Comparison of ENCODE assay signal across 19 cellular contexts in genomic region chr14:74929242-74929641, GRCh38. TPM values are rescaled to one million over a fixed set of nuclear protein-coding genes. Genes with fewer than 3 reads are reported as not detected.
A peak's percentile ranks its signal among the peaks of the same experiment; 100 is the strongest.
DNase-seq lines count a peak whose midpoint lies in the region; ATAC-seq, FAIRE-seq and TF ChIP-seq lines count a peak whose summit lies in the region.
"Had no signal": no experiment of that assay in that cellular context is flagged by ENCODE, and none has a peak within 500 bp of the region (broad histone marks: within the 10 kb centered on the region; RNA-seq: fewer than 3 reads in every experiment).

No MANE protein-coding gene starts in this region.

- 0 out of 2 replicates have a peak, but pooled peaks cover 5% of the 10 kb centered on the region for H3K9me1 ChIP-seq in IMR-90 (ENCODE audit: insufficient read depth, low read length)
- H3K9me1 ChIP-seq in K562 (ENCODE audit: control insufficient read depth, insufficient read depth, low read length), result no peaks in the 10 kb centered on the region

- H2BK5ac ChIP-seq in IMR-90 (ENCODE audit: low read depth, low read length, poor library complexity, severe bottlenecking) (no peak overlapping the region), neuronal stem cell (ENCODE audit: low read length) (no peak overlapping the region), H9 (ENCODE audit: insufficient read length, low read length) (no peak overlapping the region)

- H4K91ac ChIP-seq in IMR-90 (ENCODE audit: insufficient read depth, low read depth, low read length), result no peak overlapping the region
- H4K91ac ChIP-seq in neuronal stem cell (ENCODE audit: low read depth, low read length, poor library complexity), result no peak overlapping the region
- H4K91ac ChIP-seq in H9 (ENCODE audit: insufficient read length, low read depth, low read length), result no peak overlapping the region

- H3K4me3 ChIP-seq in IMR-90 (ENCODE audit: insufficient read depth, low read depth, low read length) (no peak overlapping the region), K562 (no peak overlapping the region), neuronal stem cell (ENCODE audit: low read length in 2 of 2) (no peak overlapping the region)

- H2BK20ac ChIP-seq in IMR-90 (ENCODE audit: low read depth, low read length) (no peak overlapping the region), H9 (ENCODE audit: low read depth, low read length, poor library complexity, severe bottlenecking) (no peak overlapping the region)

- H4K5ac ChIP-seq in IMR-90 (ENCODE audit: low read depth, low read length) (no peak overlapping the region), H9 (ENCODE audit: insufficient read length, low read depth, low read length) (no peak overlapping the region)

- H3K36me3 Mint-ChIP-seq in activated CD8-positive, alpha-beta T cell treated with anti-CD3 and anti-CD28 coated beads for 36 hours (ENCODE audit: low read depth), result no peaks in the 10 kb centered on the region
- no peaks in the 10 kb centered on the region for H3K36me3 Mint-ChIP-seq in H9 (ENCODE audit: insufficient read depth in 1 of 3, low read depth in 3 of 3)
- H3K36me3 Mint-ChIP-seq: CD14-positive monocyte had no signal

- peaks cover 7% of the 10 kb centered on the region for H3K4me1 Mint-ChIP-seq in activated CD8-positive, alpha-beta T cell treated with anti-CD3 and anti-CD28 coated beads for 36 hours (ENCODE audit: low read depth)
- no peaks in the 10 kb centered on the region for H3K4me1 Mint-ChIP-seq in H9

- H2BK15ac ChIP-seq in IMR-90 (ENCODE audit: low read depth, low read length) (no peak overlapping the region), neuronal stem cell (ENCODE audit: low read length) (no peak overlapping the region), H9 (ENCODE audit: low read depth, low read length) (no peak overlapping the region)

- no peak overlapping the region for H3K9ac ChIP-seq in IMR-90 (ENCODE audit: low read depth, low read length)
- H3K9ac ChIP-seq in K562 (ENCODE audit: insufficient read depth in 1 of 2, low read depth in 2 of 2, low read length in 2 of 2), result no peak overlapping the region
- H3K9ac ChIP-seq in neuronal stem cell (ENCODE audit: low read depth, low read length, poor library complexity), result no peak overlapping the region
- H3K9ac ChIP-seq in H9 (ENCODE audit: extremely low read depth, insufficient read length, low read length), result no peak overlapping the region

- no peak overlapping the region for H2AK9ac ChIP-seq in IMR-90 (replicated peaks; ENCODE audit: low read depth, low read length, poor library complexity)

- H2BK120ac ChIP-seq in IMR-90 (ENCODE audit: low read depth, low read length), result no peak overlapping the region
- H2BK120ac ChIP-seq in neuronal stem cell (ENCODE audit: low read depth, low read length), result no peak overlapping the region
- H2BK120ac ChIP-seq in H9 (ENCODE audit: low read depth, low read length, poor library complexity, severe bottlenecking), result no peak overlapping the region

- no peak for FAIRE-seq in K562 (lab: Jason Lieb, UNC)
- FAIRE-seq: A204.1, GM12892, GM19239, H54 had no signal

- 78% methylated on average over 2 of the region's 6 CpGs; no CpG with 5 or more reads in 1 of the 2 experiments for WGBS in IMR-90 (ENCODE audit: extremely low coverage in 2 of 2, insufficient read length in 1 of 2), 2 experiments
- 47% methylated on average over 6 of the region's 6 CpGs for WGBS in K562 (ENCODE audit: insufficient coverage, low coverage, missing lambda C conversion rate)
- WGBS in neuronal stem cell (ENCODE audit: extremely low coverage in 2 of 2, insufficient read length in 2 of 2, insufficient replicate concordance in 1 of 2), 2 donors, result no CpG with 5 or more reads among the region's 6 CpGs
- no CpG with 5 or more reads among the region's 6 CpGs for whole genome bisulfite sequencing in H9 (ENCODE audit: extremely low coverage, insufficient read length, low lambda C conversion rate)

- no peak overlapping the region for H3K27ac Mint-ChIP-seq in activated CD8-positive, alpha-beta T cell treated with anti-CD3 and anti-CD28 coated beads for 36 hours
- H3K27ac Mint-ChIP-seq in H9, result no peak overlapping the region
- H3K27ac Mint-ChIP-seq: B cell; CD14-positive monocyte; CD8-positive, alpha-beta memory T cell had no signal

- POLR2A ChIA-PET in IMR-90 (lab: Charles Lee; ENCODE audit: unreplicated experiment), result no interaction called here
- POLR2A ChIA-PET in K562 (lab: Yijun Ruan, JAX), result interaction anchor here (0.5 to 1.0 kb wide), 2 partner anchors 35 to 154 kb away, joined by 3 read pairs; no protein-coding TSS in a partner anchor
- POLR2A ChIA-PET in activated CD8-positive, alpha-beta T cell treated with anti-CD3 and anti-CD28 coated beads for 36 hours (lab: Charles Lee), result interaction anchor here (0.7 kb wide), 1 partner anchor 140 kb away, joined by 3 read pairs; the partner anchor contains the start of gene ZC2HC1C

- TF ChIP-seq POLR2A in IMR-90 (IDR thresholded peaks at IDR 0.05; ENCODE audit: low read depth, low read length) (no peak), K562 (conservative IDR thresholded peaks at IDR 0.05) (no peak)

- H3K4me1 ChIP-seq in IMR-90 (ENCODE audit: control insufficient read depth, insufficient read depth, low read length) (peaks cover 1% of the 10 kb centered on the region; the same call in 1 of the 2 replicates), K562 (replicated peaks in 1 of 2; ENCODE audit: control insufficient read depth in 2 of 2, insufficient read depth in 2 of 2, low read length in 2 of 2) (peaks cover 11 to 19% of the 10 kb centered on the region in 2 experiments; a peak in 4 of 5 replicates), neuronal stem cell (ENCODE audit: control insufficient read depth in 2 of 2, insufficient read depth in 1 of 2, low read depth in 1 of 2, low read length in 2 of 2) (peaks cover 0 to under 1% of the 10 kb centered on the region in 2 donors), H9 (ENCODE audit: insufficient read depth, low read length) (no peaks in the 10 kb centered on the region)
- H3K4me1 ChIP-seq: Caco-2 had no signal

- H3K36me3 ChIP-seq in IMR-90 (ENCODE audit: control insufficient read depth, insufficient read depth, low read length) (no peaks in the 10 kb centered on the region), K562 (ENCODE audit: control insufficient read depth, insufficient read depth, low read length) (no peaks in the 10 kb centered on the region), neuronal stem cell (replicated peaks in 1 of 2; ENCODE audit: control insufficient read depth in 2 of 2, insufficient read depth in 2 of 2, low read length in 2 of 2) (no peaks in the 10 kb centered on the region)

- in situ Hi-C loops in IMR-90 (cut with MboI; ENCODE audit: low sequenced_read_pairs) (no loop called here), K562 (cut with MboI) (no loop called here)

- no peak overlapping the region for H3T11ph ChIP-seq in H9 (ENCODE audit: low read length)

- no peak for TF ChIP-seq CTCF in IMR-90 (conservative IDR thresholded peaks at IDR 0.05; ENCODE audit: low read depth, low read length)
- no peak for TF ChIP-seq CTCF in K562 (IDR thresholded peaks at IDR 0.05 in 2 of 3, conservative IDR thresholded peaks at IDR 0.05 in 1 of 3; ENCODE audit: insufficient read depth in 2 of 3, low read depth in 1 of 3, low read length in 3 of 3)
- TF ChIP-seq CTCF in activated CD8-positive, alpha-beta T cell treated with anti-CD3 and anti-CD28 coated beads for 36 hours (IDR thresholded peaks at IDR 0.05), result no peak
- TF ChIP-seq CTCF in H9 (conservative IDR thresholded peaks at IDR 0.05), result no peak

- H3K14ac ChIP-seq in IMR-90 (replicated peaks; ENCODE audit: low read depth, low read length), result no peak overlapping the region
- peak overlapping the region; percentile 6 for H3K14ac ChIP-seq in neuronal stem cell (ENCODE audit: low read length)
- no peak overlapping the region for H3K14ac ChIP-seq in H9 (ENCODE audit: insufficient read depth, low read length)

- H3K27me3 ChIP-seq in IMR-90 (ENCODE audit: control insufficient read depth, insufficient read depth, low read length), result peaks cover 4% of the 10 kb centered on the region
- no peaks in the 10 kb centered on the region for H3K27me3 ChIP-seq in K562 (ENCODE audit: control insufficient read depth in 2 of 2, insufficient read depth in 2 of 2, low read length in 2 of 2)
- H3K27me3 ChIP-seq in neuronal stem cell (ENCODE audit: control insufficient read depth in 3 of 3, insufficient read depth in 3 of 3, low read depth in 1 of 3, low read length in 3 of 3), result peaks cover 0 to 20% (median 0%) of the 10 kb centered on the region in 3 experiments
- H3K27me3 ChIP-seq in H9 (ENCODE audit: insufficient read depth, low read length), result no peaks in the 10 kb centered on the region

- intact Hi-C loops in IMR-90 (cut with micrococcal nuclease), result no loop called here
- intact Hi-C loops in K562 (cut with micrococcal nuclease), result no loop called here
- intact Hi-C loops in activated CD8-positive, alpha-beta T cell treated with anti-CD3 and anti-CD28 coated beads for 36 hours (cut with micrococcal nuclease), result no loop called here

- dilution Hi-C loops in IMR-90 (cut with HindIII; ENCODE audit: low sequenced_read_pairs, unreplicated experiment), result no loop called here

- H3K56ac ChIP-seq in IMR-90 (ENCODE audit: extremely low read depth, insufficient read depth, low read length) (no peak overlapping the region), H9 (ENCODE audit: insufficient read length, low read depth, low read length) (no peak overlapping the region)

- H2AK5ac ChIP-seq in IMR-90 (ENCODE audit: low read depth, low read length) (no peak overlapping the region), neuronal stem cell (ENCODE audit: low read depth, low read length) (no peak overlapping the region), H9 (ENCODE audit: insufficient read length, low read length) (no peak overlapping the region)

- no peak overlapping the region for H3K27ac ChIP-seq in IMR-90 (ENCODE audit: insufficient read depth, low read length)
- no peak overlapping the region for H3K27ac ChIP-seq in K562 (ENCODE audit: extremely low read depth, low read depth, low read length)
- no peak overlapping the region for H3K27ac ChIP-seq in neuronal stem cell (replicated peaks; ENCODE audit: low read length)
- no peak overlapping the region for H3K27ac ChIP-seq in H9 (ENCODE audit: insufficient read length, low read depth, low read length)

- H3K9me3 ChIP-seq in IMR-90 (ENCODE audit: control insufficient read depth, insufficient read depth, low read length) (no peaks in the 10 kb centered on the region), K562 (replicated peaks; ENCODE audit: control insufficient read depth, insufficient read depth, low read depth, low read length) (no peaks in the 10 kb centered on the region), neuronal stem cell (replicated peaks in 1 of 2; ENCODE audit: control insufficient read depth in 2 of 2, insufficient read depth in 1 of 2, low read depth in 1 of 2, low read length in 2 of 2) (peaks cover 0 to 1% of the 10 kb centered on the region in 2 donors), H9 (ENCODE audit: control insufficient read depth, low read depth, low read length) (no peaks in the 10 kb centered on the region)
- H3K9me3 ChIP-seq: Caco-2 had no signal

- H3K4me3 Mint-ChIP-seq in activated CD8-positive, alpha-beta T cell treated with anti-CD3 and anti-CD28 coated beads for 36 hours, result no peak overlapping the region
- no peak overlapping the region for H3K4me3 Mint-ChIP-seq in H9
- H3K4me3 Mint-ChIP-seq: B cell; CD14-positive monocyte; CD8-positive, alpha-beta memory T cell had no signal

- no peak for TF ChIP-seq RAD21 in IMR-90 (IDR thresholded peaks at IDR 0.05; ENCODE audit: low read length)
- TF ChIP-seq RAD21 in K562 (CRISPR knock-in tag; conservative IDR thresholded peaks at IDR 0.05 in 1 of 2, IDR thresholded peaks at IDR 0.05 in 1 of 2), result no peak

- H2AFZ ChIP-seq in IMR-90 (replicated peaks; ENCODE audit: low read length, poor library complexity) (no peak overlapping the region), K562 (ENCODE audit: low read depth, low read length) (no peak overlapping the region), neuronal stem cell (ENCODE audit: low read length) (no peak overlapping the region), H9 (ENCODE audit: low read length) (no peak overlapping the region)

- H3K79me2 ChIP-seq in K562 (ENCODE audit: control insufficient read depth, insufficient read depth, low read length) (no peaks in the 10 kb centered on the region), H9 (ENCODE audit: insufficient read depth, low read length) (no peaks in the 10 kb centered on the region)

- H2BK12ac ChIP-seq in neuronal stem cell (ENCODE audit: low read length) (no peak overlapping the region), H9 (ENCODE audit: insufficient read length, low read depth, low read length) (no peak overlapping the region)

- H3K23ac ChIP-seq in IMR-90 (ENCODE audit: low read depth, low read length), result no peak overlapping the region
- H3K23ac ChIP-seq in neuronal stem cell (ENCODE audit: low read depth, low read length, poor library complexity), result no peak overlapping the region
- no peak overlapping the region for H3K23ac ChIP-seq in H9 (ENCODE audit: insufficient read length, low read depth, low read length)

- TF ChIP-seq EP300 in K562 (IDR thresholded peaks at IDR 0.05; ENCODE audit: low read length), result no peak

- H3K23me2 ChIP-seq in H9 (ENCODE audit: insufficient read length, low read depth, low read length, poor library complexity, severe bottlenecking), result no peaks in the 10 kb centered on the region

- H3K4ac ChIP-seq in IMR-90 (ENCODE audit: low read depth, low read length) (no peak overlapping the region), neuronal stem cell (ENCODE audit: low read length) (no peak overlapping the region), H9 (ENCODE audit: low read depth, low read length) (no peak overlapping the region)

- H4K20me1 ChIP-seq in IMR-90 (ENCODE audit: insufficient read depth, low read length), result no peaks in the 10 kb centered on the region
- H4K20me1 ChIP-seq in K562 (replicated peaks; ENCODE audit: control insufficient read depth, insufficient read depth, low read length), result no peaks in the 10 kb centered on the region
- no peaks in the 10 kb centered on the region for H4K20me1 ChIP-seq in H9 (ENCODE audit: control insufficient read depth, insufficient read depth, insufficient read length)

- H3K9me3 Mint-ChIP-seq in activated CD8-positive, alpha-beta T cell treated with anti-CD3 and anti-CD28 coated beads for 36 hours, result no peaks in the 10 kb centered on the region
- H3K9me3 Mint-ChIP-seq in H9, result no peaks in the 10 kb centered on the region

- CTCF ChIA-PET in IMR-90 (lab: Yijun Ruan, JAX) (interaction anchor here (0.6 kb wide), 1 partner anchor 160 kb away, joined by 3 read pairs; no protein-coding TSS in a partner anchor), K562 (lab: Yijun Ruan, JAX; ENCODE audit: low intra/inter-chr PET ratio) (no interaction called here)
- CTCF ChIA-PET in activated CD8-positive, alpha-beta T cell treated with anti-CD3 and anti-CD28 coated beads for 36 hours (lab: Charles Lee), result no interaction called here

- H4K8ac ChIP-seq in IMR-90 (ENCODE audit: low read depth in 2 of 2, low read length in 2 of 2) (no peak overlapping the region), neuronal stem cell (ENCODE audit: low read depth, low read length) (no peak overlapping the region), H9 (replicated peaks; ENCODE audit: insufficient read length, low read depth, low read length) (no peak overlapping the region)

- H3K18ac ChIP-seq in IMR-90 (ENCODE audit: low read depth, low read length) (no peak overlapping the region), neuronal stem cell (ENCODE audit: low read length) (no peak overlapping the region), H9 (ENCODE audit: insufficient read length, low read depth, low read length) (no peak overlapping the region)

- H3K27me3 Mint-ChIP-seq in activated CD8-positive, alpha-beta T cell treated with anti-CD3 and anti-CD28 coated beads for 36 hours, result peaks cover under 1% of the 10 kb centered on the region
- H3K27me3 Mint-ChIP-seq in H9 (ENCODE audit: low read depth), result peaks cover 4% of the 10 kb centered on the region

- ATAC-seq in IMR-90 (ENCODE audit: low read depth) (no peak), K562 (no peak)
- ATAC-seq in activated CD8-positive, alpha-beta T cell treated with anti-CD3 and anti-CD28 coated beads for 36 hours, result no peak

- H3K79me1 ChIP-seq in IMR-90 (ENCODE audit: low read depth in 1 of 2, low read length in 2 of 2) (no peaks in the 10 kb centered on the region), neuronal stem cell (ENCODE audit: low read depth, low read length) (no peaks in the 10 kb centered on the region), H9 (ENCODE audit: insufficient read depth, low read depth, low read length, poor library complexity, severe bottlenecking) (no peaks in the 10 kb centered on the region)

- no TSS peak for BruUV-seq in IMR-90 (replicated peaks; lab: Mats Ljungman, UMichigan)
- BruUV-seq in K562 (replicated peaks; lab: Mats Ljungman, UMichigan), result no TSS peak

- DNase-seq in IMR-90, result no peak
- DNase-seq in K562 (ENCODE audit: extremely low read depth in 1 of 4, low spot score in 3 of 4), result no peak
- DNase-seq in neuronal stem cell (ENCODE audit: low spot score), result no peak
- DNase-seq in mucosa of gallbladder (ENCODE audit: low spot score), result no peak
- no peak for DNase-seq in activated CD8-positive, alpha-beta T cell treated with anti-CD3 and anti-CD28 coated beads for 36 hours
- DNase-seq in H9, result no peak
- DNase-seq: Caco-2; CD8-positive, alpha-beta memory T cell; DND-41; GDM1; KBM-7 had no signal

- H3K4me2 ChIP-seq in IMR-90 (ENCODE audit: low read depth, low read length) (no peak overlapping the region), K562 (ENCODE audit: insufficient read depth, low read length) (no peak overlapping the region), neuronal stem cell (ENCODE audit: insufficient read depth, low read length, poor library complexity, severe bottlenecking) (no peak overlapping the region), H9 (ENCODE audit: insufficient read depth, insufficient read length, low read length) (no peak overlapping the region)

RNA-seq across cellular contexts. Expression of gene RPS6KL1, which starts 6.2 kb away (rescaled TPM):
- total RNA-seq in IMR-90 (2012; rRNA removed) (0.72 and 1.1 TPM in 2 replicates), K562 (2014; rRNA removed) (10.6 and 11.1 TPM in 2 replicates), K562 (2014; rRNA removed; fragmentation: Illumina TruSeq; extraction: Trizol) (8.1 and 8.2 TPM in 2 replicates), K562 (2015; rRNA removed; fragmentation: Illumina TruSeq; extraction: Trizol) (5.7 and 5.8 TPM in 2 replicates), K562 (2021) (13.6 and 15.5 TPM in 2 replicates), mucosa of gallbladder (18.6 TPM), H9 (2021) (13.8 and 18.8 TPM in 2 replicates)
- polyA plus RNA-seq in IMR-90 (2012; rRNA removed) (1.2 and 1.7 TPM in 2 replicates), K562 (2011; rRNA removed) (6.8 and 8.3 TPM in 2 replicates), K562 (2014; fragmentation: Illumina TruSeq; extraction: Trizol) (7.7 and 8.6 TPM in 2 replicates), K562 (2014; fragmentation: Nextera tagmentation; extraction: Ambion mirVana) (1 to 10 TPM in 1 of 2 experiments, under 1 TPM in 1; 0.91 to 1.8 TPM), K562 (2014; rRNA removed) (10.2 and 11.6 TPM in 2 replicates)
- polyA plus RNA-seq in IMR-90 (2012; cell fraction: cytosol; rRNA removed), result 0.44 and 0.67 TPM in 2 replicates
- 3.6 and 5.3 TPM in 2 replicates for polyA plus RNA-seq in IMR-90 (2012; cell fraction: nucleus; rRNA removed; ENCODE audit: low replicate concordance)
- 43.9 and 107 TPM in 2 replicates for total RNA-seq in K562 (2011; cell fraction: chromatin; rRNA removed; ENCODE audit: low replicate concordance)
- 48.3 and 51.7 TPM in 2 replicates for total RNA-seq in K562 (2011; cell fraction: nucleolus; rRNA removed)
- 33.6 and 36.7 TPM in 2 replicates for total RNA-seq in K562 (2011; cell fraction: nucleoplasm; rRNA removed)
- 4.3 and 6.7 TPM in 2 replicates for polyA plus RNA-seq in K562 (2011; cell fraction: cytosol; rRNA removed)
- 19.3 and 36.6 TPM in 2 replicates for polyA plus RNA-seq in K562 (2011; cell fraction: nucleus; rRNA removed)
- polyA plus RNA-seq in K562 (2012), result 5.5 and 6.8 TPM in 2 replicates
- 10.8 and 14.4 TPM in 2 replicates for polyA minus RNA-seq in K562 (2011; rRNA and poly(A)+ RNA removed)
- 4.2 and 4.9 TPM in 2 replicates for polyA minus RNA-seq in K562 (2011; cell fraction: cytosol; rRNA and poly(A)+ RNA removed)
- polyA minus RNA-seq in K562 (2011; cell fraction: nucleus; rRNA and poly(A)+ RNA removed), result 12.8 and 15.6 TPM in 2 replicates
- polyA plus RNA-seq in neuronal stem cell (2013, experiment 1 of 2), result 4.4 TPM
- polyA plus RNA-seq in neuronal stem cell (2013, experiment 2 of 2), result 4.9 TPM
- total RNA-seq in activated CD8-positive, alpha-beta T cell treated with anti-CD3 and anti-CD28 coated beads for 36 hours, result 1 to 10 TPM; 4.1 to 5.1 TPM
- total RNA-seq: HT1080 had no signal
- polyA plus RNA-seq: CD14-positive monocyte; CD8-positive, alpha-beta memory T cell had no signal

RNA-seq across cellular contexts. Expression of gene PGF, which starts 26.2 kb away (rescaled TPM):
- 0.28 and 0.36 TPM in 2 replicates for total RNA-seq in IMR-90 (2012; rRNA removed)
- 0.39 and 0.42 TPM in 2 replicates for polyA plus RNA-seq in IMR-90 (2012; rRNA removed)
- polyA plus RNA-seq in IMR-90 (2012; cell fraction: cytosol; rRNA removed), result 0.21 and 1.0 TPM in 2 replicates
- polyA plus RNA-seq in IMR-90 (2012; cell fraction: nucleus; rRNA removed; ENCODE audit: low replicate concordance), result 0.28 and 0.52 TPM in 2 replicates
- 0.23 and 0.65 TPM in 2 replicates for total RNA-seq in K562 (2011; cell fraction: chromatin; rRNA removed; ENCODE audit: low replicate concordance)
- total RNA-seq in K562 (2011; cell fraction: nucleolus; rRNA removed), result 0.79 and 1.2 TPM in 2 replicates
- total RNA-seq in K562 (2011; cell fraction: nucleoplasm; rRNA removed), result 0.51 and 0.69 TPM in 2 replicates
- total RNA-seq in K562 (2014; rRNA removed), result 0.18 and 0.90 TPM in 2 replicates
- 0.22 and 0.32 TPM in 2 replicates for total RNA-seq in K562 (2014; rRNA removed; fragmentation: Illumina TruSeq; extraction: Trizol)
- total RNA-seq in K562 (2015; rRNA removed; fragmentation: Illumina TruSeq; extraction: Trizol), result 0.11 and 0.34 TPM in 2 replicates
- total RNA-seq in K562 (2021), result 0.29 and 0.44 TPM in 2 replicates
- 0.14 and 0.20 TPM in 2 replicates for polyA plus RNA-seq in K562 (2011; rRNA removed)
- polyA plus RNA-seq in K562 (2011; cell fraction: cytosol; rRNA removed), result 0.03 and 0.07 TPM in 2 replicates
- 0.06 and 0.31 TPM in 2 replicates for polyA plus RNA-seq in K562 (2011; cell fraction: nucleus; rRNA removed)
- polyA plus RNA-seq in K562 (2012), result 0.10 and 0.29 TPM in 2 replicates
- 0.18 and 0.54 TPM in 2 replicates for polyA plus RNA-seq in K562 (2014; fragmentation: Illumina TruSeq; extraction: Trizol)
- under 1 TPM; 0.04 to 0.07 TPM for polyA plus RNA-seq in K562 (2014; fragmentation: Nextera tagmentation; extraction: Ambion mirVana)
- 0.30 and 0.66 TPM in 2 replicates for polyA plus RNA-seq in K562 (2014; rRNA removed)
- 0.06 and 0.14 TPM in 2 replicates for polyA minus RNA-seq in K562 (2011; rRNA and poly(A)+ RNA removed)
- polyA minus RNA-seq in K562 (2011; cell fraction: cytosol; rRNA and poly(A)+ RNA removed), result not detected in 2 replicates
- polyA minus RNA-seq in K562 (2011; cell fraction: nucleus; rRNA and poly(A)+ RNA removed), result 0.22 and 0.40 TPM in 2 replicates
- 0.53 TPM for polyA plus RNA-seq in neuronal stem cell (2013, experiment 1 of 2)
- polyA plus RNA-seq in neuronal stem cell (2013, experiment 2 of 2), result 0.69 TPM
- 4.6 TPM for total RNA-seq in mucosa of gallbladder
- under 1 TPM; 0.27 to 0.45 TPM for total RNA-seq in activated CD8-positive, alpha-beta T cell treated with anti-CD3 and anti-CD28 coated beads for 36 hours
- 2.3 and 2.8 TPM in 2 replicates for total RNA-seq in H9 (2021)
- polyA plus RNA-seq: CD14-positive monocyte; CD8-positive, alpha-beta memory T cell had no signal

RNA-seq across cellular contexts. Expression of gene DLST, which starts 47.5 kb away (rescaled TPM):
- total RNA-seq in IMR-90 (2012; rRNA removed) (58.6 and 63.0 TPM in 2 replicates), K562 (2014; rRNA removed) (28.8 and 32.3 TPM in 2 replicates), K562 (2014; rRNA removed; fragmentation: Illumina TruSeq; extraction: Trizol) (45.1 and 45.4 TPM in 2 replicates), K562 (2015; rRNA removed; fragmentation: Illumina TruSeq; extraction: Trizol) (37.2 and 38.7 TPM in 2 replicates), K562 (2021) (61.3 and 67.5 TPM in 2 replicates), mucosa of gallbladder (95.6 TPM), H9 (2021) (116 and 120 TPM in 2 replicates)
- polyA plus RNA-seq in IMR-90 (2012; rRNA removed) (119 and 132 TPM in 2 replicates), K562 (2011; rRNA removed) (73.5 and 73.7 TPM in 2 replicates), K562 (2014; fragmentation: Illumina TruSeq; extraction: Trizol) (65.2 and 70.0 TPM in 2 replicates), K562 (2014; fragmentation: Nextera tagmentation; extraction: Ambion mirVana) (1 to 10 TPM; 3.0 to 9.0 TPM), K562 (2014; rRNA removed) (50.4 and 60.0 TPM in 2 replicates)
- 71.7 and 111 TPM in 2 replicates for polyA plus RNA-seq in IMR-90 (2012; cell fraction: cytosol; rRNA removed)
- polyA plus RNA-seq in IMR-90 (2012; cell fraction: nucleus; rRNA removed; ENCODE audit: low replicate concordance), result 85.7 and 132 TPM in 2 replicates
- total RNA-seq in K562 (2011; cell fraction: chromatin; rRNA removed; ENCODE audit: low replicate concordance), result 96.4 and 101 TPM in 2 replicates
- 50.0 and 54.5 TPM in 2 replicates for total RNA-seq in K562 (2011; cell fraction: nucleolus; rRNA removed)
- 83.8 and 136 TPM in 2 replicates for total RNA-seq in K562 (2011; cell fraction: nucleoplasm; rRNA removed)
- polyA plus RNA-seq in K562 (2011; cell fraction: cytosol; rRNA removed), result 66.2 and 78.3 TPM in 2 replicates
- 98.3 and 111 TPM in 2 replicates for polyA plus RNA-seq in K562 (2011; cell fraction: nucleus; rRNA removed)
- 43.2 and 47.4 TPM in 2 replicates for polyA plus RNA-seq in K562 (2012)
- polyA minus RNA-seq in K562 (2011; rRNA and poly(A)+ RNA removed), result 65.5 and 79.8 TPM in 2 replicates
- polyA minus RNA-seq in K562 (2011; cell fraction: cytosol; rRNA and poly(A)+ RNA removed), result 30.1 and 31.2 TPM in 2 replicates
- polyA minus RNA-seq in K562 (2011; cell fraction: nucleus; rRNA and poly(A)+ RNA removed), result 28.5 and 42.7 TPM in 2 replicates
- polyA plus RNA-seq in neuronal stem cell (2013, experiment 1 of 2), result 48.6 TPM
- 47.6 TPM for polyA plus RNA-seq in neuronal stem cell (2013, experiment 2 of 2)
- 100 to 1,000 TPM; 110 to 113 TPM for total RNA-seq in activated CD8-positive, alpha-beta T cell treated with anti-CD3 and anti-CD28 coated beads for 36 hours

RNA-seq across cellular contexts. Expression of gene PROX2, which starts 53.3 kb away (rescaled TPM):
- not detected in 2 replicates for total RNA-seq in IMR-90 (2012; rRNA removed)
- not detected in 2 replicates for polyA plus RNA-seq in IMR-90 (2012; rRNA removed)
- polyA plus RNA-seq in IMR-90 (2012; cell fraction: cytosol; rRNA removed), result not detected in 2 replicates
- not detected in 2 replicates for polyA plus RNA-seq in IMR-90 (2012; cell fraction: nucleus; rRNA removed; ENCODE audit: low replicate concordance)
- not detected in 2 replicates for total RNA-seq in K562 (2011; cell fraction: chromatin; rRNA removed; ENCODE audit: low replicate concordance)
- total RNA-seq in K562 (2011; cell fraction: nucleolus; rRNA removed), result not detected in 2 replicates
- total RNA-seq in K562 (2011; cell fraction: nucleoplasm; rRNA removed), result not detected in 2 replicates
- not detected in 2 replicates for total RNA-seq in K562 (2014; rRNA removed)
- total RNA-seq in K562 (2014; rRNA removed; fragmentation: Illumina TruSeq; extraction: Trizol), result not detected in 2 replicates
- not detected in 2 replicates for total RNA-seq in K562 (2015; rRNA removed; fragmentation: Illumina TruSeq; extraction: Trizol)
- not detected in 2 replicates for total RNA-seq in K562 (2021)
- not detected in 2 replicates for polyA plus RNA-seq in K562 (2011; rRNA removed)
- polyA plus RNA-seq in K562 (2011; cell fraction: cytosol; rRNA removed), result not detected in 2 replicates
- not detected in 2 replicates for polyA plus RNA-seq in K562 (2011; cell fraction: nucleus; rRNA removed)
- polyA plus RNA-seq in K562 (2012), result 0.03 and 0.12 TPM in 2 replicates
- not detected in 2 replicates for polyA plus RNA-seq in K562 (2014; fragmentation: Illumina TruSeq; extraction: Trizol)
- not detected for polyA plus RNA-seq in K562 (2014; fragmentation: Nextera tagmentation; extraction: Ambion mirVana)
- polyA plus RNA-seq in K562 (2014; rRNA removed), result not detected in 2 replicates
- polyA minus RNA-seq in K562 (2011; rRNA and poly(A)+ RNA removed), result not detected in 2 replicates
- not detected in 2 replicates for polyA minus RNA-seq in K562 (2011; cell fraction: cytosol; rRNA and poly(A)+ RNA removed)
- polyA minus RNA-seq in K562 (2011; cell fraction: nucleus; rRNA and poly(A)+ RNA removed), result not detected in 2 replicates
- not detected for polyA plus RNA-seq in neuronal stem cell (2013, experiment 1 of 2)
- not detected for polyA plus RNA-seq in neuronal stem cell (2013, experiment 2 of 2)
- total RNA-seq in mucosa of gallbladder, result 0.06 TPM
- total RNA-seq in activated CD8-positive, alpha-beta T cell treated with anti-CD3 and anti-CD28 coated beads for 36 hours, result under 1 TPM; 0.38 to 0.65 TPM
- not detected in 2 replicates for total RNA-seq in H9 (2021)
- total RNA-seq: Caco-2, HT1080, LHCN-M2 had no signal
- polyA plus RNA-seq: CD14-positive monocyte; CD8-positive, alpha-beta memory T cell had no signal
